17 cellular contexts compared by ENCODE assay signal in genomic region chr2:172606285-172606684, GRCh38. TPM values are rescaled to one million over a fixed set of nuclear protein-coding genes. Genes with fewer than 3 reads are reported as not detected.
A peak's percentile ranks its signal among the peaks of the same experiment; 100 is the strongest.
DNase-seq lines count a peak whose midpoint lies in the region; ATAC-seq, FAIRE-seq and TF ChIP-seq lines count a peak whose summit lies in the region.
"Had no signal": no experiment of that assay in that cellular context is flagged by ENCODE, and none has a peak within 500 bp of the region (broad histone marks: within the 10 kb centered on the region; RNA-seq: fewer than 3 reads in every experiment).

No MANE protein-coding gene starts in this region.

- H3K4me1 ChIP-seq in HepG2 (ENCODE audit: insufficient read depth, low read length) (no peaks in the 10 kb centered on the region), right lobe of liver (no peaks in the 10 kb centered on the region), IMR-90 (ENCODE audit: control insufficient read depth, insufficient read depth, low read length) (peaks cover 8% of the 10 kb centered on the region)
- H3K4me1 ChIP-seq: Caco-2 had no signal

- H3K9ac ChIP-seq in HepG2 (ENCODE audit: insufficient read depth, low read depth, low read length) (no peak overlapping the region), IMR-90 (ENCODE audit: low read depth, low read length) (no peak overlapping the region)
- H3K9ac ChIP-seq: KMS-11 had no signal

- intact Hi-C loops in HepG2 (cut with micrococcal nuclease; ENCODE audit: unreplicated experiment) (no loop called here), right lobe of liver (cut with DNase I) (no loop called here), IMR-90 (cut with micrococcal nuclease) (loop anchor here (5.0 kb wide), 1 partner anchor 106 kb away; no protein-coding TSS in a partner anchor)

- H3K79me1 ChIP-seq in IMR-90 (ENCODE audit: low read depth in 1 of 2, low read length in 2 of 2), result peaks cover 14 to 26% of the 10 kb centered on the region in 2 experiments; a peak in 3 of 4 replicates

- WGBS in HepG2 (ENCODE audit: low lambda C conversion rate), result 95% methylated on average over 1 of the region's 1 CpG
- 100% methylated on average over 1 of the region's 1 CpG for WGBS in right lobe of liver (ENCODE audit: insufficient coverage, low coverage, low lambda C conversion rate, missing lambda C conversion rate)
- WGBS in IMR-90 (ENCODE audit: extremely low coverage in 2 of 2, insufficient read length in 1 of 2), 2 experiments, result 83% methylated on average over 1 of the region's 1 CpG; no CpG with 5 or more reads in 1 of the 2 experiments

- H3K4me3 ChIP-seq in HepG2 (replicated peaks in 1 of 3; ENCODE audit: insufficient read depth in 1 of 3, low read depth in 2 of 3, low read length in 3 of 3), result no peak overlapping the region
- no peak overlapping the region for H3K4me3 ChIP-seq in right lobe of liver
- H3K4me3 ChIP-seq in IMR-90 (ENCODE audit: insufficient read depth, low read depth, low read length), result no peak overlapping the region
- no peak overlapping the region for H3K4me3 ChIP-seq in WERI-Rb-1 (ENCODE audit: low read depth, low read length)
- H3K4me3 ChIP-seq: GM12878, GM23338 had no signal

- H3K9me3 ChIP-seq in HepG2 (ENCODE audit: low read length), result no peaks in the 10 kb centered on the region
- no peaks in the 10 kb centered on the region for H3K9me3 ChIP-seq in right lobe of liver
- H3K9me3 ChIP-seq in IMR-90 (ENCODE audit: control insufficient read depth, insufficient read depth, low read length), result no peaks in the 10 kb centered on the region
- no peaks in the 10 kb centered on the region for H3K9me3 ChIP-seq in WERI-Rb-1 (ENCODE audit: severe bottlenecking)
- H3K9me3 ChIP-seq: Caco-2 had no signal

- no peak overlapping the region for H2BK120ac ChIP-seq in IMR-90 (ENCODE audit: low read depth, low read length)

- H2BK15ac ChIP-seq in IMR-90 (ENCODE audit: low read depth, low read length), result no peak overlapping the region

- ATAC-seq in HepG2, result no peak
- no peak for ATAC-seq in right lobe of liver
- no peak; the same call in 1 of the 2 replicates for ATAC-seq in IMR-90 (ENCODE audit: low read depth)
- no peak for ATAC-seq in GM18511 (IDR thresholded peaks at IDR 0.05; ENCODE audit: unreplicated experiment)
- ATAC-seq: GM12878, GM23338, Right ventricle myocardium inferior had no signal

- H3K9me1 ChIP-seq in IMR-90 (ENCODE audit: insufficient read depth, low read length), result peaks cover 4% of the 10 kb centered on the region; the same call in 1 of the 2 replicates

- TF ChIP-seq EP300 in HepG2 (IDR thresholded peaks at IDR 0.05; ENCODE audit: low read depth in 2 of 2, low read length in 2 of 2) (no peak), HepG2 (CRISPR knock-in tag; IDR thresholded peaks at IDR 0.05; ENCODE audit: borderline replicate concordance) (no peak)

- FAIRE-seq in HepG2 (lab: Jason Lieb, UNC), result no peak
- FAIRE-seq: GM12878 had no signal

- dilution Hi-C loops in IMR-90 (cut with HindIII; ENCODE audit: low sequenced_read_pairs, unreplicated experiment), result no loop called here

- TF ChIP-seq CTCF in HepG2 (CRISPR knock-in tag; IDR thresholded peaks at IDR 0.05), result no peak
- no peak for TF ChIP-seq CTCF in right lobe of liver (IDR thresholded peaks at IDR 0.05)
- TF ChIP-seq CTCF in IMR-90 (conservative IDR thresholded peaks at IDR 0.05; ENCODE audit: low read depth, low read length), result no peak
- TF ChIP-seq CTCF in WERI-Rb-1 (IDR thresholded peaks at IDR 0.05; ENCODE audit: low read depth, low read length), result no peak
- no peak for TF ChIP-seq CTCF in RWPE1 (conservative IDR thresholded peaks at IDR 0.05; ENCODE audit: low read depth)

- no peaks in the 10 kb centered on the region for H3K79me2 ChIP-seq in HepG2 (ENCODE audit: insufficient read depth, low read length)

- H2AK5ac ChIP-seq in IMR-90 (ENCODE audit: low read depth, low read length), result no peak overlapping the region

- BruUV-seq in HepG2 (replicated peaks; lab: Mats Ljungman, UMichigan), result no TSS peak
- no TSS peak for BruUV-seq in IMR-90 (replicated peaks; lab: Mats Ljungman, UMichigan)

- POLR2A ChIA-PET in HepG2 (lab: Yijun Ruan, JAX) (no interaction called here), IMR-90 (lab: Charles Lee; ENCODE audit: unreplicated experiment) (no interaction called here), RWPE1 (lab: Yijun Ruan, JAX; ENCODE audit: low non-redundant PET) (no interaction called here)

- H3K4me2 ChIP-seq in HepG2 (ENCODE audit: low read depth, low read length), result no peak overlapping the region
- H3K4me2 ChIP-seq in IMR-90 (ENCODE audit: low read depth, low read length), result no peak overlapping the region
- H3K4me2 ChIP-seq: GM23338, KMS-11 had no signal

- no peak overlapping the region; a peak in 1 of 4 replicates for H4K8ac ChIP-seq in IMR-90 (ENCODE audit: low read depth in 2 of 2, low read length in 2 of 2)

- H3K27ac ChIP-seq in HepG2 (ENCODE audit: extremely low read length, insufficient read depth, low read length) (no peak overlapping the region), right lobe of liver (no peak overlapping the region), IMR-90 (ENCODE audit: insufficient read depth, low read length) (no peak overlapping the region), WERI-Rb-1 (no peak overlapping the region), RWPE1 (no peak overlapping the region)
- H3K27ac ChIP-seq: KMS-11 had no signal

- H3K27me3 ChIP-seq in HepG2 (ENCODE audit: control insufficient read depth in 1 of 2, insufficient read depth in 2 of 2, low read length in 2 of 2), result no peaks in the 10 kb centered on the region
- no peaks in the 10 kb centered on the region for H3K27me3 ChIP-seq in right lobe of liver
- H3K27me3 ChIP-seq in IMR-90 (ENCODE audit: control insufficient read depth, insufficient read depth, low read length), result no peaks in the 10 kb centered on the region
- H3K27me3 ChIP-seq in WERI-Rb-1 (ENCODE audit: insufficient read depth, low read depth, severe bottlenecking), result no peaks in the 10 kb centered on the region

- H2AFZ ChIP-seq in HepG2 (ENCODE audit: low read length) (no peak overlapping the region), IMR-90 (replicated peaks; ENCODE audit: low read length, poor library complexity) (no peak overlapping the region)
- H2AFZ ChIP-seq: GM23338 had no signal

- DNase-seq in HepG2 (ENCODE audit: low spot score) (no peak), right lobe of liver (no peak), IMR-90 (peak; percentile 54), epidermal melanocyte (ENCODE audit: insufficient read length, low spot score) (peak; percentile 17), pons (ENCODE audit: low spot score) (no peak), WERI-Rb-1 (no peak), RWPE1 (ENCODE audit: low spot score) (no peak)
- DNase-seq: Caco-2, NCI-H1048, NCI-H1436 treated with DMSO at 0.1 percent for 48 hours, NCI-H2029 treated with DMSO at 0.1 percent for 48 hours, NCI-H524 had no signal

- no peak for TF ChIP-seq POLR2A in HepG2 (IDR thresholded peaks at IDR 0.05; ENCODE audit: insufficient read depth in 1 of 2, low read depth in 2 of 2, low read length in 2 of 2)
- no peak for TF ChIP-seq POLR2A in right lobe of liver (IDR thresholded peaks at IDR 0.05)
- no peak for TF ChIP-seq POLR2A in IMR-90 (IDR thresholded peaks at IDR 0.05; ENCODE audit: low read depth, low read length)

- H4K20me1 ChIP-seq in HepG2 (ENCODE audit: insufficient read depth, low read length), result peaks cover 13% of the 10 kb centered on the region; the same call in 1 of the 2 replicates
- no peaks in the 10 kb centered on the region for H4K20me1 ChIP-seq in IMR-90 (ENCODE audit: insufficient read depth, low read length)

- no peak overlapping the region for H4K91ac ChIP-seq in IMR-90 (ENCODE audit: insufficient read depth, low read depth, low read length)

- no peak overlapping the region for H3K23ac ChIP-seq in IMR-90 (ENCODE audit: low read depth, low read length)

- no peak overlapping the region for H4K5ac ChIP-seq in IMR-90 (ENCODE audit: low read depth, low read length)

- no peak overlapping the region for H3K4ac ChIP-seq in IMR-90 (ENCODE audit: low read depth, low read length)

- TF ChIP-seq RAD21 in HepG2 (CRISPR knock-in tag; IDR thresholded peaks at IDR 0.05) (no peak), IMR-90 (IDR thresholded peaks at IDR 0.05; ENCODE audit: low read length) (no peak)

- in situ Hi-C loops in HepG2 (cut with HindIII; ENCODE audit: extremely low pct_ligation_motif_present, low pct_unique_long_range_greater_than_20kb) (no loop called here), IMR-90 (cut with MboI; ENCODE audit: low sequenced_read_pairs) (no loop called here)

- H3K36me3 ChIP-seq in HepG2 (replicated peaks in 1 of 2; ENCODE audit: control insufficient read depth in 1 of 2, insufficient read depth in 2 of 2, low read length in 2 of 2) (peaks cover 18 to 68% of the 10 kb centered on the region in 2 experiments), right lobe of liver (no peaks in the 10 kb centered on the region), IMR-90 (ENCODE audit: control insufficient read depth, insufficient read depth, low read length) (peaks cover 26% of the 10 kb centered on the region), WERI-Rb-1 (no peaks in the 10 kb centered on the region)

- H2BK20ac ChIP-seq in IMR-90 (ENCODE audit: low read depth, low read length), result no peak overlapping the region

- peak overlapping the region; percentile 15 for H2BK5ac ChIP-seq in IMR-90 (ENCODE audit: low read depth, low read length, poor library complexity, severe bottlenecking)

- H3K14ac ChIP-seq in IMR-90 (replicated peaks; ENCODE audit: low read depth, low read length), result peak overlapping the region; percentile 23

- no peak overlapping the region for H2AK9ac ChIP-seq in IMR-90 (replicated peaks; ENCODE audit: low read depth, low read length, poor library complexity)

- CTCF ChIA-PET in HepG2 (lab: Yijun Ruan, JAX; ENCODE audit: low intra/inter-chr PET ratio, low total read pairs) (no interaction called here), IMR-90 (lab: Yijun Ruan, JAX) (no interaction called here), RWPE1 (lab: Yijun Ruan, JAX) (no interaction called here)

- no peak overlapping the region for H3K56ac ChIP-seq in IMR-90 (ENCODE audit: extremely low read depth, insufficient read depth, low read length)

- H3K18ac ChIP-seq in IMR-90 (ENCODE audit: low read depth, low read length), result no peak overlapping the region

RNA-seq across cellular contexts. Expression of gene PDK1, which starts 50.4 kb away (rescaled TPM):
- total RNA-seq in HepG2 (2016; rRNA removed; fragmentation: Illumina TruSeq; extraction: Trizol), result 11.9 and 12.0 TPM in 2 replicates
- 14.8 and 16.0 TPM in 2 replicates for total RNA-seq in HepG2 (2016; cell fraction: cytosol; rRNA removed; fragmentation: Illumina TruSeq; extraction: Trizol; ENCODE audit: low read depth)
- 11.1 and 15.0 TPM in 2 replicates for total RNA-seq in HepG2 (2016; cell fraction: insoluble cytoplasmic fraction; rRNA removed; fragmentation: Illumina TruSeq; extraction: Trizol)
- total RNA-seq in HepG2 (2016; cell fraction: membrane; rRNA removed; fragmentation: Illumina TruSeq; extraction: Trizol), result 5.0 and 6.4 TPM in 2 replicates
- 14.8 and 15.2 TPM in 2 replicates for total RNA-seq in HepG2 (2016; cell fraction: nucleus; rRNA removed; fragmentation: Illumina TruSeq; extraction: Trizol)
- 84.7 and 96.9 TPM in 2 replicates for polyA plus RNA-seq in HepG2 (2011; rRNA removed)
- polyA plus RNA-seq in HepG2 (2011; cell fraction: cytosol; rRNA removed), result 30.7 and 32.7 TPM in 2 replicates
- 67.8 and 93.1 TPM in 2 replicates for polyA plus RNA-seq in HepG2 (2011; cell fraction: nucleus; rRNA removed)
- 25.5 and 44.1 TPM in 2 replicates for polyA plus RNA-seq in HepG2 (2012)
- 0.77 and 0.79 TPM in 2 replicates for polyA plus RNA-seq in HepG2 (2016; cell fraction: cytosol; fragmentation: Illumina TruSeq; extraction: Trizol; ENCODE audit: low read depth)
- polyA plus RNA-seq in HepG2 (2016; cell fraction: insoluble cytoplasmic fraction; fragmentation: Illumina TruSeq; extraction: Trizol; ENCODE audit: low read depth), result 7.5 and 10.2 TPM in 2 replicates
- 2.4 and 2.7 TPM in 2 replicates for polyA plus RNA-seq in HepG2 (2016; cell fraction: membrane; fragmentation: Illumina TruSeq; extraction: Trizol; ENCODE audit: low read depth)
- polyA plus RNA-seq in HepG2 (2016; cell fraction: nucleus; fragmentation: Illumina TruSeq; extraction: Trizol; ENCODE audit: insufficient read depth, low read depth), result 10.4 and 11.5 TPM in 2 replicates
- polyA minus RNA-seq in HepG2 (2011; rRNA and poly(A)+ RNA removed; ENCODE audit: low replicate concordance), result 33.6 and 117 TPM in 2 replicates
- polyA minus RNA-seq in HepG2 (2011; cell fraction: cytosol; rRNA and poly(A)+ RNA removed), result 65.8 and 77.1 TPM in 2 replicates
- 205 and 237 TPM in 2 replicates for polyA minus RNA-seq in HepG2 (2011; cell fraction: nucleus; rRNA and poly(A)+ RNA removed)
- 10 to 100 TPM in 3 of 6 experiments, 1 to 10 TPM in 3; 5.0 to 34.1 (median 9.6) TPM for total RNA-seq in right lobe of liver
- 68.3 and 85.9 TPM in 2 replicates for total RNA-seq in IMR-90 (2012; rRNA removed)
- 35.2 and 38.1 TPM in 2 replicates for polyA plus RNA-seq in IMR-90 (2012; rRNA removed)
- 25.1 and 25.3 TPM in 2 replicates for polyA plus RNA-seq in IMR-90 (2012; cell fraction: cytosol; rRNA removed)
- polyA plus RNA-seq in IMR-90 (2012; cell fraction: nucleus; rRNA removed; ENCODE audit: low replicate concordance), result 25.1 and 56.4 TPM in 2 replicates

Comparison
In these comparisons a context has a peak if more than half of its experiments do, and no peak if none do; other contexts are left out.
1. DNase-seq: peak in IMR-90 (single experiment) and epidermal melanocyte (single experiment); none in HepG2 (single experiment), right lobe of liver (0 of 3), pons (single experiment), WERI-Rb-1 (single experiment) and RWPE1 (single experiment).